ENCODE assay signal across 12 cellular contexts in genomic region chr5:132774406-132774805, GRCh38. TPM values are rescaled to one million over a fixed set of nuclear protein-coding genes. Genes with fewer than 3 reads are reported as not detected.
DNase-seq lines count a peak whose midpoint lies in the region; ATAC-seq, FAIRE-seq and TF ChIP-seq lines count a peak whose summit lies in the region.
"Had no signal": no experiment of that assay in that cellular context is flagged by ENCODE, and none has a peak within 500 bp of the region (broad histone marks: within the 10 kb centered on the region; RNA-seq: fewer than 3 reads in every experiment).

No MANE protein-coding gene starts in this region.

- H3K4me1 ChIP-seq in H1 (replicated peaks in 1 of 4; ENCODE audit: control insufficient read depth in 3 of 4, insufficient read depth in 4 of 4, low read length in 3 of 4), result peaks cover 0 to 24% (median 6%) of the 10 kb centered on the region in 4 experiments; a peak in 5 of 7 replicates

- no peak overlapping the region for H4K5ac ChIP-seq in H1 (ENCODE audit: insufficient read length, low read depth, low read length)

- TF ChIP-seq RAD21 in H1 (IDR thresholded peaks at IDR 0.05 in 1 of 2, conservative IDR thresholded peaks at IDR 0.05 in 1 of 2; ENCODE audit: low read depth in 2 of 2, low read length in 2 of 2), result no peak

- peaks cover 2% of the 10 kb centered on the region for H3K79me1 ChIP-seq in H1 (ENCODE audit: low read depth, low read length)

- DNase-seq in RWPE1 (ENCODE audit: low spot score) (no peak), H1 (ENCODE audit: low read depth in 1 of 2, low spot score in 2 of 2) (no peak), posterior vena cava (ENCODE audit: low spot score) (peak; percentile 44), activated gamma-delta T cell treated with Interleukin-2 at 50 U/mL for 16 hours (no peak)
- DNase-seq: activated naive CD4-positive, alpha-beta T cell treated with anti-CD3 and anti-CD28 coated beads, Interleukin-2, amount 50 U/mL, for 16 hours; cerebellar nuclear complex; NCI-H1092 treated with DMSO at 0.1 percent for 48 hours had no signal

- CTCF ChIA-PET in RWPE1 (lab: Yijun Ruan, JAX) (interaction anchor here (0.5 to 2.0 kb wide), 4 partner anchors 9 to 1416 kb away, joined by 3 to 10 read pairs (median 4); no protein-coding TSS in a partner anchor), H1 (lab: Charles Lee; ENCODE audit: partially characterized antibody) (interaction anchor here (0.6 to 6.6 kb wide), 9 partner anchors 10 to 70 kb away, joined by 3 to 58 read pairs (median 4); partner anchors contain the start of gene CCNI2)

- no peak overlapping the region for H3K18ac ChIP-seq in H1 (ENCODE audit: extremely low read depth, low read length)

- H3K27ac ChIP-seq in RWPE1, result peak overlapping the region; percentile 16; the same call in 1 of the 2 replicates
- H3K27ac ChIP-seq in H1 (ENCODE audit: low read depth, low read length), result no peak overlapping the region

- no peak overlapping the region for H4K91ac ChIP-seq in H1 (replicated peaks; ENCODE audit: insufficient read length, low read length)

- no peak for TF ChIP-seq EP300 in H1 (IDR thresholded peaks at IDR 0.05; ENCODE audit: borderline replicate concordance in 1 of 2, low read depth in 2 of 2, low read length in 2 of 2)

- no peak overlapping the region for H2BK12ac ChIP-seq in H1 (ENCODE audit: low read depth, low read length)

- H4K8ac ChIP-seq in H1 (ENCODE audit: extremely low read depth, insufficient read depth, low read length), result no peak overlapping the region

- intact Hi-C loops in posterior vena cava (cut with DNase I), result no loop called here

- peaks cover 0 to 7% of the 10 kb centered on the region in 2 experiments; a peak in 1 of 4 replicates for H3K79me2 ChIP-seq in H1 (ENCODE audit: control insufficient read depth in 1 of 2, insufficient read depth in 2 of 2, low read length in 2 of 2)

- H3K4me3 ChIP-seq in H1 (ENCODE audit: extremely low read depth in 1 of 4, insufficient read depth in 2 of 4, low read depth in 3 of 4, low read length in 4 of 4), result no peak overlapping the region

- no peak overlapping the region for H3K4me2 ChIP-seq in H1 (ENCODE audit: insufficient read depth in 1 of 2, low read depth in 2 of 2, low read length in 2 of 2)

- H3K23ac ChIP-seq in H1 (ENCODE audit: insufficient read length), result no peak overlapping the region

- H2BK20ac ChIP-seq in H1 (ENCODE audit: low read length), result no peak overlapping the region

- H3K36me3 ChIP-seq in H1 (ENCODE audit: control insufficient read depth in 2 of 4, insufficient read depth in 4 of 4, low read length in 3 of 4), result no peaks in the 10 kb centered on the region

- peaks cover 10% of the 10 kb centered on the region for H3K23me2 ChIP-seq in H1 (ENCODE audit: low read depth, low read length)

- H3K14ac ChIP-seq in H1 (ENCODE audit: insufficient read length), result no peak overlapping the region

- peaks cover 3 to 9% of the 10 kb centered on the region in 2 experiments for H4K20me1 ChIP-seq in H1 (replicated peaks in 1 of 2; ENCODE audit: control insufficient read depth in 1 of 2, insufficient read depth in 2 of 2, low read length in 2 of 2)

- no peak overlapping the region for H2BK120ac ChIP-seq in H1 (replicated peaks; ENCODE audit: low read depth, low read length)

- no peak for TF ChIP-seq POLR2A in H1 (IDR thresholded peaks at IDR 0.05; ENCODE audit: control extremely low read depth in 1 of 2, low read depth in 2 of 2, low read length in 2 of 2)

- H2AFZ ChIP-seq in H1 (ENCODE audit: low read length), result no peak overlapping the region

- H3K9me3 ChIP-seq in H1 (ENCODE audit: insufficient read depth in 2 of 2, low read depth in 1 of 2, low read length in 1 of 2), result no peaks in the 10 kb centered on the region

- no peak overlapping the region for H2BK5ac ChIP-seq in H1 (ENCODE audit: low read depth, low read length)

- no peak overlapping the region for H3K56ac ChIP-seq in H1 (replicated peaks; ENCODE audit: insufficient read length, low read depth, low read length)

- H3K4ac ChIP-seq in H1 (replicated peaks; ENCODE audit: insufficient read length, low read depth, low read length), result no peak overlapping the region

- TF ChIP-seq CTCF in RWPE1 (conservative IDR thresholded peaks at IDR 0.05; ENCODE audit: low read depth) (no peak), H1 (IDR thresholded peaks at IDR 0.05; ENCODE audit: control extremely low read depth in 1 of 3, insufficient read depth in 1 of 3, low read depth in 1 of 3, low read length in 3 of 3) (no peak)

- H2AK5ac ChIP-seq in H1 (ENCODE audit: low read depth, low read length), result no peak overlapping the region

- FAIRE-seq in H1 (lab: Jason Lieb, UNC), result no peak

- WGBS in H1 (ENCODE audit: extremely low coverage in 1 of 2, insufficient coverage in 1 of 2, insufficient read length in 1 of 2, insufficient replicate concordance in 2 of 2, low coverage in 1 of 2, low lambda C conversion rate in 2 of 2, missing lambda C conversion rate in 1 of 2), 2 experiments, result 85% methylated on average over 2 of the region's 3 CpGs; no CpG with 5 or more reads in 1 of the 2 experiments

- H2BK15ac ChIP-seq in H1 (ENCODE audit: low read length), result peak overlapping the region; percentile 31; the same call in 1 of the 2 replicates

- peaks cover 2 to 47% (median 31%) of the 10 kb centered on the region in 4 experiments for H3K27me3 ChIP-seq in H1 (replicated peaks in 1 of 4; ENCODE audit: control insufficient read depth in 3 of 4, extremely low read depth in 1 of 4, insufficient read depth in 3 of 4, low read length in 3 of 4)

- no peak overlapping the region for H3K9ac ChIP-seq in H1 (replicated peaks in 1 of 4; ENCODE audit: extremely low read depth in 1 of 4, low read depth in 3 of 4, low read length in 3 of 4)

- POLR2A ChIA-PET in RWPE1 (lab: Yijun Ruan, JAX; ENCODE audit: low non-redundant PET), result no interaction called here
- POLR2A ChIA-PET in H1 (lab: Charles Lee; ENCODE audit: partially characterized antibody), result no interaction called here

- ATAC-seq in GM21619 (IDR thresholded peaks at IDR 0.05; ENCODE audit: unreplicated experiment) (no peak), GM21447 (IDR thresholded peaks at IDR 0.05; ENCODE audit: unreplicated experiment) (no peak)
- ATAC-seq: WTC11 had no signal

TF ChIP-seq in H1, 55 proteins besides CTCF, POLR2A, EP300 and RAD21 (continues in another document):
- no peak for TF ChIP-seq YY1 (IDR thresholded peaks at IDR 0.05; ENCODE audit: low read depth, low read length)

RNA-seq across cellular contexts. Expression of gene SEPTIN8, which starts 2.6 kb away (rescaled TPM):
- total RNA-seq in H1 (2021; fragmentation: NEBNext Ultra II Directional; extraction: Animal tissue kit (Norgen Biotek cat#: 25700)), result 33.0 and 33.8 TPM in 2 replicates
- 21.2 and 25.8 TPM in 2 replicates for polyA plus RNA-seq in H1 (2011; rRNA removed)
- polyA plus RNA-seq in H1 (2011; cell fraction: cytosol; rRNA removed), result 27.8 TPM
- polyA plus RNA-seq in H1 (2011; cell fraction: nucleus; rRNA removed), result 63.3 TPM
- polyA plus RNA-seq in H1 (2012, experiment 1 of 2), result 26.4 to 29.2 TPM (median 26.9 TPM) in 4 replicates
- 6.3 TPM for polyA plus RNA-seq in H1 (2012, experiment 2 of 2)
- polyA plus RNA-seq in H1 (2013, experiment 1 of 2), result 18.0 TPM
- polyA plus RNA-seq in H1 (2013, experiment 2 of 2), result 18.4 TPM
- 24.7 and 25.5 TPM in 2 replicates for polyA minus RNA-seq in H1 (2011; rRNA and poly(A)+ RNA removed)
- polyA minus RNA-seq in H1 (2011; cell fraction: cytosol; rRNA and poly(A)+ RNA removed), result 11.1 TPM
- polyA minus RNA-seq in H1 (2011; cell fraction: nucleus; rRNA and poly(A)+ RNA removed), result 20.3 TPM
- 10 to 100 TPM; 42.9 to 54.8 TPM for total RNA-seq in posterior vena cava

RNA-seq across cellular contexts. Expression of gene CCNI2, which starts 27.2 kb away (rescaled TPM):
- 1.4 TPM in 2 replicates for total RNA-seq in H1 (2021; fragmentation: NEBNext Ultra II Directional; extraction: Animal tissue kit (Norgen Biotek cat#: 25700))
- 1.3 and 2.3 TPM in 2 replicates for polyA plus RNA-seq in H1 (2011; rRNA removed)
- polyA plus RNA-seq in H1 (2011; cell fraction: cytosol; rRNA removed), result 1.2 TPM
- 3.9 TPM for polyA plus RNA-seq in H1 (2011; cell fraction: nucleus; rRNA removed)
- 0.73 to 1.4 TPM (median 1.3 TPM) in 4 replicates for polyA plus RNA-seq in H1 (2012, experiment 1 of 2)
- 0.96 TPM for polyA plus RNA-seq in H1 (2012, experiment 2 of 2)
- polyA plus RNA-seq in H1 (2013, experiment 1 of 2), result 0.67 TPM
- 1.0 TPM for polyA plus RNA-seq in H1 (2013, experiment 2 of 2)
- 0.66 and 2.6 TPM in 2 replicates for polyA minus RNA-seq in H1 (2011; rRNA and poly(A)+ RNA removed)
- not detected for polyA minus RNA-seq in H1 (2011; cell fraction: cytosol; rRNA and poly(A)+ RNA removed)
- 5.8 TPM for polyA minus RNA-seq in H1 (2011; cell fraction: nucleus; rRNA and poly(A)+ RNA removed)
- not detected for total RNA-seq in posterior vena cava
- total RNA-seq: HT1080 had no signal
- polyA plus RNA-seq: BJ had no signal

RNA-seq across cellular contexts. Expression of gene KIF3A, which starts 37.1 kb away (rescaled TPM):
- 11.5 and 13.1 TPM in 2 replicates for total RNA-seq in H1 (2021; fragmentation: NEBNext Ultra II Directional; extraction: Animal tissue kit (Norgen Biotek cat#: 25700))
- 2.2 and 3.1 TPM in 2 replicates for polyA plus RNA-seq in H1 (2011; rRNA removed)
- polyA plus RNA-seq in H1 (2011; cell fraction: cytosol; rRNA removed), result 4.7 TPM
- polyA plus RNA-seq in H1 (2011; cell fraction: nucleus; rRNA removed), result 3.4 TPM
- polyA plus RNA-seq in H1 (2012, experiment 1 of 2), result 4.8 to 13.7 TPM (median 7.5 TPM) in 4 replicates
- polyA plus RNA-seq in H1 (2012, experiment 2 of 2), result 0.50 TPM
- 7.1 TPM for polyA plus RNA-seq in H1 (2013, experiment 1 of 2)
- polyA plus RNA-seq in H1 (2013, experiment 2 of 2), result 6.7 TPM
- 2.6 and 8.3 TPM in 2 replicates for polyA minus RNA-seq in H1 (2011; rRNA and poly(A)+ RNA removed)
- 4.9 TPM for polyA minus RNA-seq in H1 (2011; cell fraction: cytosol; rRNA and poly(A)+ RNA removed)
- 4.3 TPM for polyA minus RNA-seq in H1 (2011; cell fraction: nucleus; rRNA and poly(A)+ RNA removed)
- 10 to 100 TPM in 1 of 2 donors, 1 to 10 TPM in 1; 7.5 to 10.0 TPM for total RNA-seq in posterior vena cava

RNA-seq across cellular contexts. Expression of gene SOWAHA, which starts 38.7 kb away (rescaled TPM):
- 0.09 and 0.10 TPM in 2 replicates for total RNA-seq in H1 (2021; fragmentation: NEBNext Ultra II Directional; extraction: Animal tissue kit (Norgen Biotek cat#: 25700))
- polyA plus RNA-seq in H1 (2011; rRNA removed), result 0.11 and 0.17 TPM in 2 replicates
- polyA plus RNA-seq in H1 (2011; cell fraction: cytosol; rRNA removed), result 0.06 TPM
- polyA plus RNA-seq in H1 (2011; cell fraction: nucleus; rRNA removed), result 0.11 TPM
- polyA plus RNA-seq in H1 (2012, experiment 1 of 2), result 0.05 to 0.13 TPM in 2 of 4 replicates, not detected in the others
- polyA plus RNA-seq in H1 (2012, experiment 2 of 2), result not detected
- 0.06 TPM for polyA plus RNA-seq in H1 (2013, experiment 1 of 2)
- 0.06 TPM for polyA plus RNA-seq in H1 (2013, experiment 2 of 2)
- polyA minus RNA-seq in H1 (2011; rRNA and poly(A)+ RNA removed), result 0.06 TPM in 1 of 2 replicates, not detected in the other
- not detected for polyA minus RNA-seq in H1 (2011; cell fraction: cytosol; rRNA and poly(A)+ RNA removed)
- 0.20 TPM for polyA minus RNA-seq in H1 (2011; cell fraction: nucleus; rRNA and poly(A)+ RNA removed)
- total RNA-seq in posterior vena cava, result not detected
- total RNA-seq: HT1080 had no signal
- polyA plus RNA-seq: BJ had no signal

RNA-seq across cellular contexts. Expression of gene SHROOM1, which starts 56.0 kb away (rescaled TPM):
- 5.2 and 5.7 TPM in 2 replicates for total RNA-seq in H1 (2021; fragmentation: NEBNext Ultra II Directional; extraction: Animal tissue kit (Norgen Biotek cat#: 25700))
- 3.9 and 11.8 TPM in 2 replicates for polyA plus RNA-seq in H1 (2011; rRNA removed)
- 7.3 TPM for polyA plus RNA-seq in H1 (2011; cell fraction: cytosol; rRNA removed)
- 9.6 TPM for polyA plus RNA-seq in H1 (2011; cell fraction: nucleus; rRNA removed)
- polyA plus RNA-seq in H1 (2012, experiment 1 of 2), result 1.7 to 4.7 TPM (median 4.3 TPM) in 4 replicates
- polyA plus RNA-seq in H1 (2012, experiment 2 of 2), result 1.8 TPM
- 2.9 TPM for polyA plus RNA-seq in H1 (2013, experiment 1 of 2)
- polyA plus RNA-seq in H1 (2013, experiment 2 of 2), result 2.5 TPM
- polyA minus RNA-seq in H1 (2011; rRNA and poly(A)+ RNA removed), result 1.4 and 7.3 TPM in 2 replicates
- polyA minus RNA-seq in H1 (2011; cell fraction: cytosol; rRNA and poly(A)+ RNA removed), result 2.1 TPM
- polyA minus RNA-seq in H1 (2011; cell fraction: nucleus; rRNA and poly(A)+ RNA removed), result 5.6 TPM
- total RNA-seq in posterior vena cava, result 1 to 10 TPM; 5.2 to 6.8 TPM
